ENCODE assay signal across 13 cellular contexts in the genomic region with DNA sequence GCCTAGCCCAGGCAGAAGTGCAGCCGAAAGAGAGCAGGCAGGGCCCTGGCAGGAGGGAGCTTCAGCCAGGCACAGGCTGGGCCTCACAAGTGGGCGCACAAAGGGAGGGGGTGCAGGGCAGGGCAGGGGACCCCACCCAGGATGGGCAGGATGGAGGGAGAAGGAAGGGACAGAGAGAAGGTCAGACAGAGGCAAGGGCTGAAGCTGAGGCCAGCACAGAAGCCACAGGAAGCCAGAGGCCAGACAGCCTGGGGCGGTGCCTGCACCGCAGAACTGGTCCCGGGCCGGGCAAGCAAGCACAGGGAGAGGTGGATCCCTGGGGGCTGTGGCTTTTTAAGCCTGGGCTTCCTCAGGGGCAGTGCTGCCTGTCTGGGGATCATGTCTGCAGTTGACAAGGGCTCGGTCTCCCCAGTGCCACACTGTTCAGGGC. TPM values are rescaled to one million over a fixed set of nuclear protein-coding genes. Genes with fewer than 3 reads are reported as not detected.
DNase-seq lines count a peak whose midpoint lies in the region; ATAC-seq and TF ChIP-seq lines count a peak whose summit lies in the region.
"Had no signal": no experiment of that assay in that cellular context is flagged by ENCODE, and none has a peak within 500 bp of the region (broad histone marks: within the 10 kb centered on the region; RNA-seq: fewer than 3 reads in every experiment).

No MANE protein-coding gene starts in this region.

- peak overlapping the region; percentile 55 for H3K4me3 Mint-ChIP-seq in activated CD4-positive, alpha-beta T cell treated with anti-CD3 and anti-CD28 coated beads for 36 hours
- H3K4me3 Mint-ChIP-seq in endothelial cell (ENCODE audit: unreplicated experiment), result peak overlapping the region; percentile 25

- H3K36me3 Mint-ChIP-seq in activated CD4-positive, alpha-beta T cell treated with anti-CD3 and anti-CD28 coated beads for 36 hours (ENCODE audit: low read depth), result no peaks in the 10 kb centered on the region
- peaks cover 48% of the 10 kb centered on the region for H3K36me3 Mint-ChIP-seq in endothelial cell (ENCODE audit: low read depth, unreplicated experiment)

- H3K9me3 Mint-ChIP-seq in activated CD4-positive, alpha-beta T cell treated with anti-CD3 and anti-CD28 coated beads for 36 hours (ENCODE audit: low read depth), result no peaks in the 10 kb centered on the region
- peaks cover 6% of the 10 kb centered on the region for H3K9me3 Mint-ChIP-seq in endothelial cell (ENCODE audit: unreplicated experiment)

- CTCF ChIA-PET in activated CD4-positive, alpha-beta T cell treated with anti-CD3 and anti-CD28 coated beads for 36 hours (lab: Charles Lee), result interaction anchor here (0.7 to 6.1 kb wide), 12 partner anchors 9 to 103 kb away, joined by 3 to 43 read pairs (median 8); a partner anchor contains a TSS

- POLR2A ChIA-PET in activated CD4-positive, alpha-beta T cell treated with anti-CD3 and anti-CD28 coated beads for 36 hours (lab: Charles Lee), result interaction anchor here (1.0 to 2.1 kb wide), 2 partner anchors 11 to 13 kb away, joined by 4 to 6 read pairs; no protein-coding TSS in a partner anchor

- peaks cover 46% of the 10 kb centered on the region for H3K4me1 Mint-ChIP-seq in activated CD4-positive, alpha-beta T cell treated with anti-CD3 and anti-CD28 coated beads for 36 hours
- H3K4me1 Mint-ChIP-seq in endothelial cell (ENCODE audit: unreplicated experiment), result peaks cover 41% of the 10 kb centered on the region

- H3K79me2 ChIP-seq in osteoblast (ENCODE audit: insufficient read depth, low read length), result no peaks in the 10 kb centered on the region

- H3K4me2 ChIP-seq in osteoblast (ENCODE audit: insufficient read depth, low read length), result no peak overlapping the region

- peaks cover 0 to 11% (median 0%) of the 10 kb centered on the region in 4 donors for H3K4me1 ChIP-seq in Peyer's patch
- H3K4me1 ChIP-seq in osteoblast (ENCODE audit: insufficient read depth, low read length), result no peaks in the 10 kb centered on the region

- H2AFZ ChIP-seq in osteoblast (ENCODE audit: low read length), result no peak overlapping the region

- H4K20me1 ChIP-seq in osteoblast (ENCODE audit: insufficient read depth, low read length), result no peaks in the 10 kb centered on the region

- intact Hi-C loops in activated CD4-positive, alpha-beta T cell treated with anti-CD3 and anti-CD28 coated beads for 36 hours (cut with DNase I, micrococcal nuclease), result no loop called here

- no peak for DNase-seq in activated CD4-positive, alpha-beta T cell treated with anti-CD3 and anti-CD28 coated beads for 36 hours
- no peak for DNase-seq in activated CD4-positive, alpha-beta T cell treated with anti-CD3 and anti-CD28 coated beads, Interleukin-2, amount 50 U/mL, for 4 hours
- DNase-seq in Peyer's patch (no peak), endothelial cell (ENCODE audit: low spot score) (no peak), osteoblast (ENCODE audit: insufficient read length, low spot score, missing footprints) (peak; percentile 86), ecto neural progenitor cell (ENCODE audit: low spot score) (no peak), hypothalamus (lab: John Stamatoyannopoulos, UW) (no peak)
- DNase-seq: GM23248, hippocampal formation, NCI-H526 treated with DMSO at 0.1 percent for 48 hours had no signal

- H3K9me3 ChIP-seq in Peyer's patch, result no peaks in the 10 kb centered on the region
- no peaks in the 10 kb centered on the region for H3K9me3 ChIP-seq in osteoblast (ENCODE audit: low read depth, low read length)

- peak overlapping the region; percentile 59 for H3K27ac Mint-ChIP-seq in activated CD4-positive, alpha-beta T cell treated with anti-CD3 and anti-CD28 coated beads for 36 hours
- H3K27ac Mint-ChIP-seq in endothelial cell (ENCODE audit: unreplicated experiment), result no peak overlapping the region

- H3K27me3 ChIP-seq in Peyer's patch, result no peaks in the 10 kb centered on the region
- H3K27me3 ChIP-seq in osteoblast (ENCODE audit: insufficient read depth, low read length), result no peaks in the 10 kb centered on the region

- H3K36me3 ChIP-seq in Peyer's patch (no peaks in the 10 kb centered on the region), osteoblast (ENCODE audit: insufficient read depth, low read length) (no peaks in the 10 kb centered on the region)

- no peak overlapping the region for H3K4me3 ChIP-seq in Peyer's patch
- H3K4me3 ChIP-seq in osteoblast (ENCODE audit: insufficient read depth, low read length), result no peak overlapping the region
- H3K4me3 ChIP-seq: GM23248 had no signal

- H3K27ac ChIP-seq in Peyer's patch, result peak overlapping the region in 3 of 4 donors; percentile 5 to 66 (median 49)
- no peak overlapping the region for H3K27ac ChIP-seq in osteoblast (ENCODE audit: low read depth, low read length)
- H3K27ac ChIP-seq: GM23248 had no signal

- ATAC-seq in activated CD4-positive, alpha-beta T cell treated with anti-CD3 and anti-CD28 coated beads for 36 hours, result no peak
- no peak for ATAC-seq in GM19324 (IDR thresholded peaks at IDR 0.05; ENCODE audit: low FRiP score, unreplicated experiment)

- no peak for TF ChIP-seq CTCF in Peyer's patch (IDR thresholded peaks at IDR 0.05)
- TF ChIP-seq CTCF in endothelial cell (IDR thresholded peaks at IDR 0.05; ENCODE audit: unreplicated experiment), result no peak
- TF ChIP-seq CTCF in osteoblast (IDR thresholded peaks at IDR 0.05; ENCODE audit: extremely low read depth, low read depth, low read length), result no peak

- no peaks in the 10 kb centered on the region for H3K27me3 Mint-ChIP-seq in activated CD4-positive, alpha-beta T cell treated with anti-CD3 and anti-CD28 coated beads for 36 hours
- peaks cover 22% of the 10 kb centered on the region for H3K27me3 Mint-ChIP-seq in endothelial cell (ENCODE audit: unreplicated experiment)

- no peak for TF ChIP-seq POLR2A in Peyer's patch (IDR thresholded peaks at IDR 0.05)

RNA-seq across cellular contexts. Expression of a gene that starts 16.7 kb away (rescaled TPM):
- total RNA-seq in activated CD4-positive, alpha-beta T cell treated with anti-CD3 and anti-CD28 coated beads for 36 hours, result 10 to 100 TPM in 1 of 2 experiments, 1 to 10 TPM in 1; 9.3 to 11.1 TPM
- total RNA-seq in Peyer's patch (10 to 100 TPM in 1 of 4 donors, 1 to 10 TPM in 3; 1.2 to 18.2 (median 5.4) TPM), endothelial cell (ENCODE audit: unreplicated experiment) (102 TPM), osteoblast (not detected in 2 replicates)

RNA-seq across cellular contexts. Expression of a gene that starts 16.8 kb away (rescaled TPM):
- total RNA-seq in activated CD4-positive, alpha-beta T cell treated with anti-CD3 and anti-CD28 coated beads for 36 hours, result 10 to 100 TPM in 1 of 2 experiments, 1 to 10 TPM in 1; 6.9 to 10.0 TPM
- total RNA-seq in Peyer's patch (under 1 TPM in 2 of 4 donors, not detected in 2; 0.27 to 0.28 TPM), endothelial cell (ENCODE audit: unreplicated experiment) (0.85 TPM), osteoblast (not detected in 2 replicates)
- total RNA-seq: GM23248, subcutaneous adipose tissue had no signal

RNA-seq across cellular contexts. Expression of a gene that starts 20.8 kb away (rescaled TPM):
- 10 to 100 TPM; 41.9 to 44.5 TPM for total RNA-seq in activated CD4-positive, alpha-beta T cell treated with anti-CD3 and anti-CD28 coated beads for 36 hours
- total RNA-seq in Peyer's patch (10 to 100 TPM; 23.1 to 79.7 (median 42.7) TPM), endothelial cell (ENCODE audit: unreplicated experiment) (17.4 TPM), osteoblast (32.6 and 35.1 TPM in 2 replicates)

RNA-seq across cellular contexts. Expression of a gene that starts 29.4 kb away (rescaled TPM):
- under 1 TPM; 0.48 to 0.54 TPM for total RNA-seq in activated CD4-positive, alpha-beta T cell treated with anti-CD3 and anti-CD28 coated beads for 36 hours
- total RNA-seq in Peyer's patch (1 to 10 TPM; 2.4 to 8.5 (median 3.4) TPM), endothelial cell (ENCODE audit: unreplicated experiment) (3.4 TPM), osteoblast (not detected in 2 replicates)
- total RNA-seq: dermis microvascular lymphatic vessel endothelial cell, GM23248 had no signal

RNA-seq across cellular contexts. Expression of a gene that starts 40.8 kb away (rescaled TPM):
- 1 to 10 TPM; 5.5 to 6.7 TPM for total RNA-seq in activated CD4-positive, alpha-beta T cell treated with anti-CD3 and anti-CD28 coated beads for 36 hours
- total RNA-seq in Peyer's patch, result 10 to 100 TPM in 1 of 4 donors, 1 to 10 TPM in 3; 2.5 to 10.7 (median 5.0) TPM
- 3.4 TPM for total RNA-seq in endothelial cell (ENCODE audit: unreplicated experiment)
- under 0.01 and 0.29 TPM in 2 replicates for total RNA-seq in osteoblast
